Comparison of ENCODE assay signal across 24 cellular contexts in the genomic region with DNA sequence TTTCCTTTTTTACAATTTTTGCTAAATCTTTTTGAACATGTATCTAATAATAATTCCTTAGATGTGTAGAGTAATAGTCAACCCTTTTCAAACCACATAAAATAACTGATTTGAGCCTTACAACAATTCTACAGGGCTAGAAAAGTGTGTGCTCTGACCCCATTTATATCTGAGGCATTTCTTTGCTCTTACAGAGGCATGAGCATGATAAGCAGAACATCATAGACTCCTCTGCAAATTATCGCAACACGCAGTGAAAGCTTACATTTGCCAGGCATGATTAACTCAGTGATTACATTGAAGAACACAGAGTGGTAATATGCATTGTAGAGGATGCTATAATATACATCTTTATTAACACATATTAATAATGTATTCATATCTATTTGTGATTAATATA.
"Had no signal": no experiment of that assay in that cellular context is flagged by ENCODE, and none has a peak within 500 bp of the region (broad histone marks: within the 10 kb centered on the region; RNA-seq: fewer than 3 reads in every experiment).

No MANE protein-coding gene starts in this region.

- H3K27me3 ChIP-seq: breast epithelium, neural progenitor cell, stomach, suprapubic skin, tibial nerve had no signal

- H3K36me3 ChIP-seq: breast epithelium, lower lobe of right lung, neural progenitor cell, stomach, suprapubic skin, tibial nerve, WERI-Rb-1 had no signal

- H3K4me3 ChIP-seq: breast epithelium, coronary artery, lower lobe of right lung, neural progenitor cell, stomach, suprapubic skin, tibial nerve had no signal

- H3K9me3 ChIP-seq: breast epithelium, lower lobe of right lung, stomach, tibial nerve had no signal

- H3K27ac ChIP-seq: breast epithelium, coronary artery, epithelial cell of prostate, foreskin keratinocyte, lower lobe of right lung, neural progenitor cell, stomach, suprapubic skin, tibial nerve, WERI-Rb-1 had no signal

- H3K9ac ChIP-seq: neural progenitor cell had no signal

- H3K4me1 ChIP-seq: breast epithelium, foreskin keratinocyte, lower lobe of right lung, suprapubic skin, tibial nerve had no signal

- ATAC-seq: activated CD8-positive, alpha-beta memory T cell treated with anti-CD3 and anti-CD28 coated beads, Interleukin-2, amount 10 ng/mL, durations not matched to agents 7 days and 5 days; activated CD8-positive, alpha-beta T cell treated with anti-CD3 and anti-CD28 coated beads for 36 hours; activated naive CD8-positive, alpha-beta T cell treated with anti-CD3 and anti-CD28 coated beads, Interleukin-2, amount 50 U/mL, for 24 hours; left lobe of liver; lower lobe of right lung; naive thymus-derived CD8-positive, alpha-beta T cell; stimulated activated effector memory CD8-positive, alpha-beta T cell treated with anti-CD3 and anti-CD28 coated beads, Interleukin-12 subunit alpha, Interleukin-12 subunit beta, amount 100 ng/mL, for 72 hours; T-cell had no signal

- DNase-seq: activated CD4-positive, alpha-beta T cell treated with anti-CD3 and anti-CD28 coated beads, Interleukin-2, amount 10 ng/mL, durations not matched to agents 7 days and 5 days; activated CD4-positive, CD25-positive, alpha-beta regulatory T cell treated with anti-CD3 and anti-CD28 coated beads, Interleukin-2, amount 50 U/mL, for 72 hours; activated CD8-positive, alpha-beta memory T cell treated with anti-CD3 and anti-CD28 coated beads, Interleukin-2, amount 10 ng/mL, durations not matched to agents 7 days and 5 days; activated CD8-positive, alpha-beta T cell treated with anti-CD3 and anti-CD28 coated beads for 36 hours; activated gamma-delta T cell; activated naive CD4-positive, alpha-beta T cell treated with anti-CD3 and anti-CD28 coated beads, Interleukin-2, amount 50 U/mL, for 16 hours; activated naive CD8-positive, alpha-beta T cell treated with anti-CD3 and anti-CD28 coated beads, Interleukin-2, amount 50 U/mL, for 24 hours; activated T-cell treated with anti-CD3 and anti-CD28 coated beads for 4 hours; anterior cingulate cortex; lower lobe of right lung; naive thymus-derived CD8-positive, alpha-beta T cell; stimulated activated CD4-positive, alpha-beta T cell treated with anti-CD3 and anti-CD28 coated beads, Interleukin-1b, Interleukin-23, amount 100 ng/mL, for 48 hours; stomach; T-cell; WERI-Rb-1 had no signal
